28 cellular contexts compared by ENCODE assay signal in genomic region chr14:71448431-71449315, GRCh38.
DNase-seq lines count a peak whose midpoint lies in the region; TF ChIP-seq lines count a peak whose summit lies in the region.
"Had no signal": no experiment of that assay in that cellular context is flagged by ENCODE, and none has a peak within 500 bp of the region (broad histone marks: within the 10 kb centered on the region; RNA-seq: fewer than 3 reads in every experiment).

No MANE protein-coding gene starts in this region.

- H2AFZ ChIP-seq in H9 (ENCODE audit: low read length) = no peak overlapping the region
- H2AFZ ChIP-seq: GM23248 had no signal

- no peak overlapping the region for H2BK120ac ChIP-seq in H9 (ENCODE audit: low read depth, low read length, poor library complexity, severe bottlenecking)

- WGBS in H9 (ENCODE audit: extremely low coverage, insufficient read length, low lambda C conversion rate) = no CpG with 5 or more reads among the region's 2 CpGs

- H3K23ac ChIP-seq in H9 (ENCODE audit: insufficient read length, low read depth, low read length) = no peak overlapping the region

- H3K4me1 Mint-ChIP-seq in H9 = peaks cover 13 to 17% of the 10 kb centered on the region in 2 experiments
- no peaks in the 10 kb centered on the region for H3K4me1 Mint-ChIP-seq in neural crest cell

- H3K9ac ChIP-seq in H9 (ENCODE audit: extremely low read depth, insufficient read length, low read length) = no peak overlapping the region
- H3K9ac ChIP-seq in colonic mucosa (ENCODE audit: low read depth in 2 of 2, low read length in 2 of 2) = no peak overlapping the region
- H3K9ac ChIP-seq: GM23248 had no signal

- H3K79me2 ChIP-seq in H9 (ENCODE audit: insufficient read depth, low read length) = no peaks in the 10 kb centered on the region

- no peak overlapping the region for H3K4me2 ChIP-seq in H9 (ENCODE audit: insufficient read depth, insufficient read length, low read length)

- H3K18ac ChIP-seq in H9 (ENCODE audit: insufficient read length, low read depth, low read length) = no peak overlapping the region

- H2AK5ac ChIP-seq in H9 (ENCODE audit: insufficient read length, low read length) = no peak overlapping the region

- H3K4me3 Mint-ChIP-seq in H9 (no peak overlapping the region), neural crest cell (no peak overlapping the region)
- H3K4me3 Mint-ChIP-seq: activated CD4-positive, alpha-beta T cell treated with anti-CD3 and anti-CD28 coated beads, Interleukin-2, amount 10 ng/mL, durations not matched to agents 7 days and 5 days; activated naive CD8-positive, alpha-beta T cell treated with anti-CD3 and anti-CD28 coated beads, Interleukin-2, amount 10 ng/mL, durations not matched to agents 7 days and 5 days; CD4-positive, alpha-beta T cell; stimulated activated naive CD8-positive, alpha-beta T cell treated with anti-CD3 and anti-CD28 coated beads, Interleukin-15, amount 100 ng/mL, for 72 hours had no signal

- no peak overlapping the region for H3K56ac ChIP-seq in H9 (ENCODE audit: insufficient read length, low read depth, low read length)

- H3K9me3 Mint-ChIP-seq in H9 (peaks cover 0 to 2% of the 10 kb centered on the region in 2 experiments; a peak in 2 of 5 replicates), neural crest cell (peaks cover 3% of the 10 kb centered on the region)
- H3K9me3 Mint-ChIP-seq: CD4-positive, alpha-beta T cell; stimulated activated naive CD8-positive, alpha-beta T cell treated with anti-CD3 and anti-CD28 coated beads, Interleukin-15, amount 100 ng/mL, for 72 hours had no signal

- H3K4me1 ChIP-seq in H9 (ENCODE audit: insufficient read depth, low read length) = no peaks in the 10 kb centered on the region
- H3K4me1 ChIP-seq in colonic mucosa = no peaks in the 10 kb centered on the region

- H2BK20ac ChIP-seq in H9 (ENCODE audit: low read depth, low read length, poor library complexity, severe bottlenecking) = no peak overlapping the region

- H3K79me1 ChIP-seq in H9 (ENCODE audit: insufficient read depth, low read depth, low read length, poor library complexity, severe bottlenecking) = no peaks in the 10 kb centered on the region

- no peak overlapping the region for H3K14ac ChIP-seq in H9 (ENCODE audit: insufficient read depth, low read length)

- H2BK12ac ChIP-seq in H9 (ENCODE audit: insufficient read length, low read depth, low read length) = no peak overlapping the region

- no peak overlapping the region for H3K4ac ChIP-seq in H9 (ENCODE audit: low read depth, low read length)

- no peaks in the 10 kb centered on the region for H3K23me2 ChIP-seq in H9 (ENCODE audit: insufficient read length, low read depth, low read length, poor library complexity, severe bottlenecking)

- no peaks in the 10 kb centered on the region for H3K36me3 ChIP-seq in colonic mucosa
- H3K36me3 ChIP-seq: gastroesophageal sphincter, tibial artery had no signal

- H3K4me3 ChIP-seq in colonic mucosa = no peak overlapping the region
- H3K4me3 ChIP-seq: gastroesophageal sphincter, GM23248, tibial artery had no signal

- H3T11ph ChIP-seq in H9 (ENCODE audit: low read length) = no peak overlapping the region

- intact Hi-C loops in colonic mucosa (cut with DNase I) = no loop called here

- no peak overlapping the region for H4K91ac ChIP-seq in H9 (ENCODE audit: insufficient read length, low read depth, low read length)

- H3K27ac ChIP-seq in H9 (ENCODE audit: insufficient read length, low read depth, low read length) (no peak overlapping the region), VCaP (peak overlapping the region; percentile 29; the same call in 1 of the 2 replicates), colonic mucosa (no peak overlapping the region)
- H3K27ac ChIP-seq: gastroesophageal sphincter, GM23248 had no signal

- H3K27ac Mint-ChIP-seq in H9 (peak overlapping the region; percentile 32 to 83 (median 41); a peak in 4 of 7 replicates), neural crest cell (ENCODE audit: unreplicated experiment) (peak overlapping the region; percentile 35)
- H3K27ac Mint-ChIP-seq: activated CD4-positive, alpha-beta T cell treated with anti-CD3 and anti-CD28 coated beads, Interleukin-2, amount 10 ng/mL, durations not matched to agents 7 days and 5 days; activated naive CD8-positive, alpha-beta T cell treated with anti-CD3 and anti-CD28 coated beads, Interleukin-2, amount 10 ng/mL, durations not matched to agents 7 days and 5 days; CD4-positive, alpha-beta T cell had no signal

- H2BK15ac ChIP-seq in H9 (ENCODE audit: low read depth, low read length) = no peak overlapping the region

- DNase-seq in H9 (no peak), fibroblast of peridontal ligament (ENCODE audit: extremely low read depth) (peak; percentile 40), neural crest cell (ENCODE audit: low read depth, low spot score) (no peak), putamen (ENCODE audit: low spot score) (no peak), COR-L47 (lab: John Stamatoyannopoulos, UW) (no peak), T-helper 2 cell (no peak), colonic mucosa (no peak)
- DNase-seq: activated CD4-positive, alpha-beta T cell treated with anti-CD3 and anti-CD28 coated beads, Interleukin-2, amount 10 ng/mL, durations not matched to agents 7 days and 5 days; activated CD8-positive, alpha-beta memory T cell treated with anti-CD3 and anti-CD28 coated beads, Interleukin-2, amount 50 U/mL, for 4 hours; activated effector memory CD4-positive, alpha-beta T cell treated with Interleukin-2 at 50 U/mL for 16 hours; activated naive CD8-positive, alpha-beta T cell treated with anti-CD3 and anti-CD28 coated beads, Interleukin-2, amount 10 ng/mL, durations not matched to agents 7 days and 5 days; CD4-positive, alpha-beta T cell; cerebellar nuclear complex; DMS153; GDM1; GM23248; IMR-90; kidney glomerular epithelial cell; mesendoderm; naive B cell; NCI-H1048; NCI-H187; NCI-H526 treated with DMSO at 0.1 percent for 48 hours; right cardiac atrium; stimulated activated naive CD8-positive, alpha-beta T cell treated with anti-CD3 and anti-CD28 coated beads, Interleukin-15, amount 100 ng/mL, for 72 hours; tibial artery had no signal

- H3K27me3 ChIP-seq in H9 (ENCODE audit: insufficient read depth, low read length) (no peaks in the 10 kb centered on the region), colonic mucosa (no peaks in the 10 kb centered on the region)
- H3K27me3 ChIP-seq: gastroesophageal sphincter, tibial artery had no signal

- H4K20me1 ChIP-seq in H9 (ENCODE audit: control insufficient read depth, insufficient read depth, insufficient read length) = no peaks in the 10 kb centered on the region

- no peak overlapping the region for H4K8ac ChIP-seq in H9 (replicated peaks; ENCODE audit: insufficient read length, low read depth, low read length)

- no peak overlapping the region for H4K5ac ChIP-seq in H9 (ENCODE audit: insufficient read length, low read depth, low read length)

- H3K27me3 Mint-ChIP-seq in H9 (ENCODE audit: low read depth) (no peaks in the 10 kb centered on the region), neural crest cell (ENCODE audit: low read depth) (no peaks in the 10 kb centered on the region)
- H3K27me3 Mint-ChIP-seq: activated CD4-positive, alpha-beta T cell treated with anti-CD3 and anti-CD28 coated beads, Interleukin-2, amount 10 ng/mL, durations not matched to agents 7 days and 5 days; activated naive CD8-positive, alpha-beta T cell treated with anti-CD3 and anti-CD28 coated beads, Interleukin-2, amount 10 ng/mL, durations not matched to agents 7 days and 5 days; CD4-positive, alpha-beta T cell; naive B cell; stimulated activated naive CD8-positive, alpha-beta T cell treated with anti-CD3 and anti-CD28 coated beads, Interleukin-15, amount 100 ng/mL, for 72 hours had no signal

- H2BK5ac ChIP-seq in H9 (ENCODE audit: insufficient read length, low read length) = no peak overlapping the region

- H3K36me3 Mint-ChIP-seq in H9 (ENCODE audit: insufficient read depth in 1 of 3, low read depth in 3 of 3) (peaks cover 5 to 7% (median 6%) of the 10 kb centered on the region in 3 experiments; a peak in 6 of 7 replicates), neural crest cell (ENCODE audit: low read depth) (peaks cover 7% of the 10 kb centered on the region)

- H3K9me3 ChIP-seq in H9 (ENCODE audit: control insufficient read depth, low read depth, low read length) = no peaks in the 10 kb centered on the region
- no peaks in the 10 kb centered on the region for H3K9me3 ChIP-seq in colonic mucosa
- H3K9me3 ChIP-seq: gastroesophageal sphincter, tibial artery had no signal

- no peak for TF ChIP-seq CTCF in H9 (conservative IDR thresholded peaks at IDR 0.05)
- no peak for TF ChIP-seq CTCF in VCaP (conservative IDR thresholded peaks at IDR 0.05)
- TF ChIP-seq CTCF in neural crest cell (conservative IDR thresholded peaks at IDR 0.05) = no peak
- TF ChIP-seq CTCF in colonic mucosa (IDR thresholded peaks at IDR 0.05) = no peak
